In genomic region chr9:101398335-101398929, GRCh38 we compare ENCODE assay signal across 8 cellular contexts.
A peak's percentile ranks its signal among the peaks of the same experiment; 100 is the strongest.
DNase-seq lines count a peak whose midpoint lies in the region; ATAC-seq and FAIRE-seq lines count a peak whose summit lies in the region.

MRPL50 (minus strand) TSS chr9:101398618; CDS start chr9:101398592, 26 bp downstream.
ZNF189 (plus strand) TSS chr9:101398851; CDS start chr9:101399157, 306 bp downstream.

- peak; percentile 84 for FAIRE-seq in colon (lab: Jason Lieb, UNC)

- ATAC-seq in HG03442 (IDR thresholded peaks at IDR 0.05; ENCODE audit: unreplicated experiment), result peak; percentile 98

- no peaks in the 10 kb centered on the region for H3K27me3 ChIP-seq in layer of hippocampus (ENCODE audit: control insufficient read depth, insufficient read depth, low read length)

- peak within 1 kb of the TSS; percentile 66 for H3K27ac ChIP-seq in layer of hippocampus (ENCODE audit: low read depth, low read length)

- DNase-seq in Ammon's horn (ENCODE audit: low spot score) (peak; percentile 100), GM19238 (ENCODE audit: insufficient read length, low spot score) (peak; percentile 80), NCI-H524 (lab: John Stamatoyannopoulos, UW) (peak; percentile 99)
- DNase-seq in activated CD4-positive, alpha-beta T cell treated with anti-CD3 and anti-CD28 coated beads for 4 hours, result peak; percentile 94 to 97
- DNase-seq in stimulated activated CD4-positive, alpha-beta T cell treated with anti-CD3 and anti-CD28 coated beads, Interleukin-1b, Interleukin-23, amount 100 ng/mL, for 4 hours (ENCODE audit: low read depth in 2 of 2), result peak; percentile 91 to 92

Comparison
In these comparisons a context has a peak if more than half of its experiments do, and no peak if none do; other contexts are left out.
1. Peak in every context shown above with its lines: DNase-seq, ATAC-seq and H3K27ac ChIP-seq.